8 cellular contexts compared by ENCODE assay signal in the genomic region with DNA sequence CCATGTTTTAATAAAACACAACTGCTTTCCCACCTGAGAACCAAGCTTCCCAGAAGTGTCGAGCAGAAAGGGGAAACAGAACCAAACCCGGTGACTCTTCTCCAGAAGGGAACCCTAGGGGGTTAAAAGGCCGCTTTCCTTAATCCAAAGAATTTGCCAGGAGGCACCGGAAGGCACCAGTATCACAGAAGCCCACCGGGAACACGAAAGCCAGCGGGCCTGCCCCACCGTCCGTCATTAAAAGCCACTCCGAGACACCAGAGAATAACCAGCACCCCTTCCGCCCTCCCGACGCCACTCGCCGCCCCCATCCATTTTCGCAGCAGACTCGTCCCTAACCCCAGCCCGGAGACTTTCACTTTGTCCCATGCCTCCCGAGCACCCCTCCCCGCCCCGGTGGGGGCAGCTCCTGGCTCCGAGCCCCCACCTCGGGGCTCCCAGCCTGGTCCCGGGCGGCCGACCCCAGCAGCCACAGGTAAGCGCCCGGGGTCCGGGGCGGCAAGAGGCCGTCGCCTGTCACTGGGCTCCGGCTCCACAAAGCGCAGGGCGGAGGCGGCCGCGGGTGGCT.
DNase-seq lines count a peak whose midpoint lies in the region; ATAC-seq and TF ChIP-seq lines count a peak whose summit lies in the region.

No MANE protein-coding gene starts in this region.

- in situ Hi-C loops in brain microvascular endothelial cell (cut with HindIII; ENCODE audit: low pct_ligation_motif_present, low sequenced_read_pairs) = no loop called here

- peaks cover 36 to 42% of the 10 kb centered on the region in 2 donors for H3K4me1 Mint-ChIP-seq in stimulated activated naive B cell treated with anti-CD40 and anti-IgM and Interleukin-4, amounts not matched to agents 10 μg/mL and 1 μg/mL and 100 μg/mL, for 72 hours

- no peaks in the 10 kb centered on the region for H3K27me3 ChIP-seq in SU-DHL-6 (ENCODE audit: low read length)
- H3K27me3 ChIP-seq in brain microvascular endothelial cell (replicated peaks) = no peaks in the 10 kb centered on the region
- no peaks in the 10 kb centered on the region for H3K27me3 ChIP-seq in liver (ENCODE audit: control insufficient read depth in 4 of 4, insufficient read depth in 4 of 4, low read length in 3 of 4)

- H3K27me3 Mint-ChIP-seq in stimulated activated naive B cell treated with anti-CD40 and anti-IgM and Interleukin-4, amounts not matched to agents 10 μg/mL and 1 μg/mL and 100 μg/mL, for 72 hours = no peaks in the 10 kb centered on the region

- H3K9ac ChIP-seq in SU-DHL-6 (ENCODE audit: low read length) (peak overlapping the region; percentile 91), liver (ENCODE audit: low read depth in 1 of 2, low read length in 2 of 2) (peak overlapping the region; percentile 94 to 99)

- H2AFZ ChIP-seq in SU-DHL-6 (ENCODE audit: low read depth, low read length, severe bottlenecking) = no peak overlapping the region

- no peak overlapping the region for H3K4me3 Mint-ChIP-seq in stimulated activated naive B cell treated with anti-CD40 and anti-IgM and Interleukin-4, amounts not matched to agents 10 μg/mL and 1 μg/mL and 100 μg/mL, for 72 hours

- peaks cover 6 to 51% (median 40%) of the 10 kb centered on the region in 4 donors for H3K4me1 ChIP-seq in liver (ENCODE audit: control insufficient read depth in 4 of 4, insufficient read depth in 4 of 4, low read length in 3 of 4)

- WGBS in liver = under 1% methylated on average over 38 of the region's 38 CpGs

- H3F3A ChIP-seq in SU-DHL-6 (ENCODE audit: insufficient read depth) = peaks cover 38% of the 10 kb centered on the region

- H3K27ac ChIP-seq in SU-DHL-6 (ENCODE audit: low read depth, low read length) = peak overlapping the region; percentile 99
- H3K27ac ChIP-seq in brain microvascular endothelial cell = peak overlapping the region; percentile 91
- peak overlapping the region; percentile 94 to 96 for H3K27ac ChIP-seq in liver (ENCODE audit: low read depth in 1 of 2, low read length in 2 of 2)

- peaks cover 29 to 32% of the 10 kb centered on the region in 2 donors for H3K36me3 Mint-ChIP-seq in stimulated activated naive B cell treated with anti-CD40 and anti-IgM and Interleukin-4, amounts not matched to agents 10 μg/mL and 1 μg/mL and 100 μg/mL, for 72 hours

- peaks cover 35% of the 10 kb centered on the region for H3K36me3 ChIP-seq in SU-DHL-6 (ENCODE audit: low read length)
- H3K36me3 ChIP-seq in brain microvascular endothelial cell (replicated peaks) = peaks cover 16% of the 10 kb centered on the region
- no peaks in the 10 kb centered on the region for H3K36me3 ChIP-seq in liver (ENCODE audit: control insufficient read depth in 4 of 4, insufficient read depth in 3 of 4, low read depth in 1 of 4, low read length in 3 of 4)

- H3K4me3 ChIP-seq in SU-DHL-6 (ENCODE audit: insufficient read depth, low read length, poor library complexity, severe bottlenecking) (peak overlapping the region; percentile 73), brain microvascular endothelial cell (ENCODE audit: low read depth, low read length) (peak overlapping the region; percentile 70), liver (ENCODE audit: low read depth in 1 of 3, low read length in 3 of 3) (peak overlapping the region; percentile 68 to 98 (median 95))

- no peak overlapping the region for H3K27ac Mint-ChIP-seq in stimulated activated naive B cell treated with anti-CD40 and anti-IgM and Interleukin-4, amounts not matched to agents 10 μg/mL and 1 μg/mL and 100 μg/mL, for 72 hours

- peak; percentile 36 for DNase-seq in DMS79 treated with DMSO at 0.1 percent for 48 hours (lab: John Stamatoyannopoulos, UW)
- DNase-seq in DMS79 (lab: John Stamatoyannopoulos, UW) = no peak
- DNase-seq in brain microvascular endothelial cell = peak; percentile 16
- DNase-seq in stimulated activated naive B cell treated with anti-CD40 and anti-IgM and Interleukin-4, amounts not matched to agents 10 μg/mL and 1 μg/mL and 100 μg/mL, for 72 hours = peak; percentile 14
- no peak for DNase-seq in superior temporal gyrus (ENCODE audit: extremely low spot score)
- DNase-seq in NCI-H446 (lab: John Stamatoyannopoulos, UW) = no peak

- no peaks in the 10 kb centered on the region for H3K9me3 ChIP-seq in SU-DHL-6 (ENCODE audit: insufficient read depth, low read length)
- H3K9me3 ChIP-seq in liver (ENCODE audit: control insufficient read depth in 4 of 4, low read length in 3 of 4) = no peaks in the 10 kb centered on the region

- peak in 1 of 2 donors; percentile 7 for ATAC-seq in stimulated activated naive B cell treated with anti-CD40 and anti-IgM and Interleukin-4, amounts not matched to agents 10 μg/mL and 1 μg/mL and 100 μg/mL, for 72 hours (replicated peaks)

- H3K4me2 ChIP-seq in SU-DHL-6 (ENCODE audit: low read depth, low read length, poor library complexity, severe bottlenecking) = peak overlapping the region; percentile 74

- H3K9me2 ChIP-seq in SU-DHL-6 (replicated peaks; ENCODE audit: insufficient read depth, low read length) = no peaks in the 10 kb centered on the region

- peaks cover 62% of the 10 kb centered on the region for H3K79me2 ChIP-seq in SU-DHL-6 (ENCODE audit: insufficient read depth, low read length)

- peaks cover 5 to 6% of the 10 kb centered on the region in 2 donors for H3K9me3 Mint-ChIP-seq in stimulated activated naive B cell treated with anti-CD40 and anti-IgM and Interleukin-4, amounts not matched to agents 10 μg/mL and 1 μg/mL and 100 μg/mL, for 72 hours

- no peak for TF ChIP-seq CTCF in SU-DHL-6 (IDR thresholded peaks at IDR 0.05; ENCODE audit: insufficient read depth, low read length, poor library complexity, severe bottlenecking)
- no peak for TF ChIP-seq CTCF in brain microvascular endothelial cell (IDR thresholded peaks at IDR 0.05; ENCODE audit: low read depth, low read length, missing control alignments)
- TF ChIP-seq CTCF in liver (IDR thresholded peaks at IDR 0.05; ENCODE audit: low read depth, low read length, missing input control) = no peak

- peaks cover 9% of the 10 kb centered on the region; the same call in 1 of the 2 replicates for H4K20me1 ChIP-seq in SU-DHL-6 (ENCODE audit: low read depth, low read length)

- no peak for TF ChIP-seq RAD21 in liver (IDR thresholded peaks at IDR 0.05)

TF ChIP-seq in liver, 16 proteins besides CTCF, POLR2A, EP300 and RAD21:
- TF ChIP-seq, protein P1, sequence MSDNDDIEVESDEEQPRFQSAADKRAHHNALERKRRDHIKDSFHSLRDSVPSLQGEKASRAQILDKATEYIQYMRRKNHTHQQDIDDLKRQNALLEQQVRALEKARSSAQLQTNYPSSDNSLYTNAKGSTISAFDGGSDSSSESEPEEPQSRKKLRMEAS (IDR thresholded peaks at IDR 0.05) = no peak
- no peak for TF ChIP-seq HNF4G (IDR thresholded peaks at IDR 0.05)

Comparison
In these comparisons a context has a peak if more than half of its experiments do, and no peak if none do; other contexts are left out.
1. DNase-seq: peak in DMS79 treated with DMSO at 0.1 percent for 48 hours (single experiment), brain microvascular endothelial cell (single experiment) and stimulated activated naive B cell treated with anti-CD40 and anti-IgM and Interleukin-4, amounts not matched to agents 10 μg/mL and 1 μg/mL and 100 μg/mL, for 72 hours (single experiment); none in DMS79 (single experiment), superior temporal gyrus (single experiment) and NCI-H446 (0 of 2).
2. Peak in every context shown above with its lines, with median percentiles within 50 percentile points of each other: H3K27ac ChIP-seq and H3K4me3 ChIP-seq.